In genomic region chr10:62033108-62033507, GRCh38 we compare ENCODE assay signal across 21 cellular contexts.
DNase-seq lines count a peak whose midpoint lies in the region; ATAC-seq and TF ChIP-seq lines count a peak whose summit lies in the region.
"Had no signal": no experiment of that assay in that cellular context is flagged by ENCODE, and none has a peak within 500 bp of the region (broad histone marks: within the 10 kb centered on the region; RNA-seq: fewer than 3 reads in every experiment).

No MANE protein-coding gene starts in this region.

- DNase-seq in stimulated activated naive CD8-positive, alpha-beta T cell treated with anti-CD3 and anti-CD28 coated beads, Interleukin-15, Interleukin-2, amounts not matched to agents 100 U/mL and 50 U/mL, for 24 hours = no peak
- DNase-seq in activated naive CD8-positive, alpha-beta T cell treated with anti-CD3 and anti-CD28 coated beads for 36 hours = no peak
- DNase-seq in smooth muscle cell (lab: John Stamatoyannopoulos, UW; ENCODE audit: unreplicated experiment) = no peak
- no peak for DNase-seq in kidney glomerular epithelial cell (lab: John Stamatoyannopoulos, UW)
- DNase-seq in effector CD4-positive, alpha-beta T cell = no peak
- DNase-seq: EL; KBM-7; left colon; mesendoderm; MV-4-11; naive thymus-derived CD8-positive, alpha-beta T cell; NCI-H187; stimulated activated naive CD4-positive, alpha-beta T cell had no signal

- peak overlapping the region; percentile 84 for H3K4me2 ChIP-seq in SU-DHL-6 (ENCODE audit: low read depth, low read length, poor library complexity, severe bottlenecking)
- no peak overlapping the region for H3K4me2 ChIP-seq in smooth muscle cell

- H3K4me3 ChIP-seq in SU-DHL-6 (ENCODE audit: insufficient read depth, low read length, poor library complexity, severe bottlenecking) = peak overlapping the region; percentile 16
- H3K4me3 ChIP-seq in smooth muscle cell = no peak overlapping the region
- H3K4me3 ChIP-seq: HAP-1, tibial nerve had no signal

- no peaks in the 10 kb centered on the region for H3K27me3 ChIP-seq in SU-DHL-6 (ENCODE audit: low read length)
- H3K27me3 ChIP-seq in smooth muscle cell (ENCODE audit: low read depth) = no peaks in the 10 kb centered on the region
- H3K27me3 ChIP-seq: tibial nerve had no signal

- H3K9me2 ChIP-seq in SU-DHL-6 (replicated peaks; ENCODE audit: insufficient read depth, low read length) = no peaks in the 10 kb centered on the region

- H2AFZ ChIP-seq in SU-DHL-6 (ENCODE audit: low read depth, low read length, severe bottlenecking) = no peak overlapping the region
- no peak overlapping the region for H2AFZ ChIP-seq in smooth muscle cell (ENCODE audit: low read depth)
- H2AFZ ChIP-seq: parathyroid adenoma had no signal

- no peak for ATAC-seq in stimulated activated naive CD8-positive, alpha-beta T cell treated with anti-CD3 and anti-CD28 coated beads, Interleukin-15, Interleukin-2, amounts not matched to agents 100 U/mL and 50 U/mL, for 24 hours
- ATAC-seq in HG02973 (IDR thresholded peaks at IDR 0.05; ENCODE audit: unreplicated experiment) = no peak
- ATAC-seq: left colon; naive thymus-derived CD8-positive, alpha-beta T cell; sciatic nerve had no signal

- peak overlapping the region; percentile 96 for H3K27ac ChIP-seq in SU-DHL-6 (ENCODE audit: low read depth, low read length)
- no peak overlapping the region for H3K27ac ChIP-seq in smooth muscle cell (ENCODE audit: low read depth)
- H3K27ac ChIP-seq: parathyroid adenoma, tibial nerve had no signal

- H3K36me3 Mint-ChIP-seq in stimulated activated naive CD8-positive, alpha-beta T cell treated with anti-CD3 and anti-CD28 coated beads, Interleukin-15, Interleukin-2, amounts not matched to agents 100 ng/mL and 50 ng/mL, for 24 hours (ENCODE audit: low read depth) = peaks cover 39% of the 10 kb centered on the region
- H3K36me3 Mint-ChIP-seq in activated naive CD8-positive, alpha-beta T cell treated with anti-CD3 and anti-CD28 coated beads for 36 hours = peaks cover 47% of the 10 kb centered on the region

- no peaks in the 10 kb centered on the region for H3K27me3 Mint-ChIP-seq in stimulated activated naive CD8-positive, alpha-beta T cell treated with anti-CD3 and anti-CD28 coated beads, Interleukin-15, Interleukin-2, amounts not matched to agents 100 ng/mL and 50 ng/mL, for 24 hours
- H3K27me3 Mint-ChIP-seq in activated naive CD8-positive, alpha-beta T cell treated with anti-CD3 and anti-CD28 coated beads for 36 hours = no peaks in the 10 kb centered on the region
- H3K27me3 Mint-ChIP-seq: brain; naive thymus-derived CD8-positive, alpha-beta T cell had no signal

- H4K20me1 ChIP-seq in SU-DHL-6 (ENCODE audit: low read depth, low read length) (no peaks in the 10 kb centered on the region), smooth muscle cell (ENCODE audit: low read depth) (no peaks in the 10 kb centered on the region)

- H3K9ac ChIP-seq in SU-DHL-6 (ENCODE audit: low read length) (peak overlapping the region; percentile 65), smooth muscle cell (ENCODE audit: low read depth) (no peak overlapping the region)
- H3K9ac ChIP-seq: parathyroid adenoma had no signal

- peaks cover 65% of the 10 kb centered on the region for H3F3A ChIP-seq in SU-DHL-6 (ENCODE audit: insufficient read depth)
- peaks cover 40% of the 10 kb centered on the region for H3F3A ChIP-seq in smooth muscle cell (ENCODE audit: low read depth)

- peak overlapping the region; percentile 74 for H3K27ac Mint-ChIP-seq in stimulated activated naive CD8-positive, alpha-beta T cell treated with anti-CD3 and anti-CD28 coated beads, Interleukin-15, Interleukin-2, amounts not matched to agents 100 ng/mL and 50 ng/mL, for 24 hours
- H3K27ac Mint-ChIP-seq in activated naive CD8-positive, alpha-beta T cell treated with anti-CD3 and anti-CD28 coated beads for 36 hours = peak overlapping the region; percentile 62

- H3K79me2 ChIP-seq in SU-DHL-6 (ENCODE audit: insufficient read depth, low read length) (peaks cover 55% of the 10 kb centered on the region), smooth muscle cell (ENCODE audit: low read depth) (peaks cover 64% of the 10 kb centered on the region)
- H3K79me2 ChIP-seq: parathyroid adenoma had no signal

- H3K4me3 Mint-ChIP-seq in stimulated activated naive CD8-positive, alpha-beta T cell treated with anti-CD3 and anti-CD28 coated beads, Interleukin-15, Interleukin-2, amounts not matched to agents 100 ng/mL and 50 ng/mL, for 24 hours = peak overlapping the region; percentile 5
- H3K4me3 Mint-ChIP-seq in activated naive CD8-positive, alpha-beta T cell treated with anti-CD3 and anti-CD28 coated beads for 36 hours = no peak overlapping the region
- H3K4me3 Mint-ChIP-seq: brain; naive thymus-derived CD8-positive, alpha-beta T cell had no signal

- H3K36me3 ChIP-seq in SU-DHL-6 (ENCODE audit: low read length) (no peaks in the 10 kb centered on the region), smooth muscle cell (ENCODE audit: low read depth) (no peaks in the 10 kb centered on the region)
- H3K36me3 ChIP-seq: HAP-1, tibial nerve had no signal

- H3K4me1 ChIP-seq in smooth muscle cell (ENCODE audit: low read depth) = peaks cover 19% of the 10 kb centered on the region
- H3K4me1 ChIP-seq: parathyroid adenoma had no signal

- 84% methylated on average over 3 of the region's 3 CpGs for WGBS in smooth muscle cell (ENCODE audit: low lambda C conversion rate)

- H3K9me3 ChIP-seq in SU-DHL-6 (ENCODE audit: insufficient read depth, low read length) (no peaks in the 10 kb centered on the region), smooth muscle cell (replicated peaks; ENCODE audit: low read depth) (no peaks in the 10 kb centered on the region)
- H3K9me3 ChIP-seq: HAP-1, tibial nerve had no signal

- TF ChIP-seq CTCF in SU-DHL-6 (IDR thresholded peaks at IDR 0.05; ENCODE audit: insufficient read depth, low read length, poor library complexity, severe bottlenecking) (no peak), smooth muscle cell (IDR thresholded peaks at IDR 0.05; ENCODE audit: borderline replicate concordance, insufficient read depth, poor library complexity, severe bottlenecking) (no peak)

- H3K4me1 Mint-ChIP-seq in stimulated activated naive CD8-positive, alpha-beta T cell treated with anti-CD3 and anti-CD28 coated beads, Interleukin-15, Interleukin-2, amounts not matched to agents 100 ng/mL and 50 ng/mL, for 24 hours (ENCODE audit: low read depth) = peaks cover 77% of the 10 kb centered on the region
- H3K4me1 Mint-ChIP-seq in activated naive CD8-positive, alpha-beta T cell treated with anti-CD3 and anti-CD28 coated beads for 36 hours = peaks cover 49% of the 10 kb centered on the region

- no peaks in the 10 kb centered on the region for H3K9me3 Mint-ChIP-seq in stimulated activated naive CD8-positive, alpha-beta T cell treated with anti-CD3 and anti-CD28 coated beads, Interleukin-15, Interleukin-2, amounts not matched to agents 100 ng/mL and 50 ng/mL, for 24 hours
- H3K9me3 Mint-ChIP-seq in activated naive CD8-positive, alpha-beta T cell treated with anti-CD3 and anti-CD28 coated beads for 36 hours = no peaks in the 10 kb centered on the region
- H3K9me3 Mint-ChIP-seq: naive thymus-derived CD8-positive, alpha-beta T cell had no signal
